11 cellular contexts compared by ENCODE assay signal in genomic region chr4:25937801-25938200, GRCh38. TPM values are rescaled to one million over a fixed set of nuclear protein-coding genes. Genes with fewer than 3 reads are reported as not detected.
DNase-seq lines count a peak whose midpoint lies in the region; ATAC-seq and TF ChIP-seq lines count a peak whose summit lies in the region.
"Had no signal": no experiment of that assay in that cellular context is flagged by ENCODE, and none has a peak within 500 bp of the region (broad histone marks: within the 10 kb centered on the region; RNA-seq: fewer than 3 reads in every experiment).

No MANE protein-coding gene starts in this region.

- peaks cover 1% of the 10 kb centered on the region for H3K36me3 Mint-ChIP-seq in activated CD8-positive, alpha-beta T cell treated with anti-CD3 and anti-CD28 coated beads for 36 hours (ENCODE audit: low read depth)

- peak; percentile 7 for ATAC-seq in GM19351 (IDR thresholded peaks at IDR 0.05; ENCODE audit: unreplicated experiment)
- ATAC-seq in activated CD8-positive, alpha-beta T cell treated with anti-CD3 and anti-CD28 coated beads for 36 hours, result no peak
- no peak for ATAC-seq in HG02973 (IDR thresholded peaks at IDR 0.05; ENCODE audit: unreplicated experiment)

- peak; percentile 48 for DNase-seq in AG08396 (ENCODE audit: low spot score)
- no peak for DNase-seq in activated CD8-positive, alpha-beta T cell treated with anti-CD3 and anti-CD28 coated beads for 36 hours
- DNase-seq in foreskin fibroblast, result peak; percentile 34 to 64
- no peak for DNase-seq in thyroid gland
- no peak for DNase-seq in stimulated activated CD8-positive, alpha-beta memory T cell treated with anti-CD3 and anti-CD28 coated beads, Interleukin-4, amount 100 ng/mL, for 48 hours
- no peak for DNase-seq in NCI-H510A treated with DMSO at 0.1 percent for 48 hours (lab: John Stamatoyannopoulos, UW)
- DNase-seq: NCI-H748 treated with DMSO at 0.1 percent for 48 hours had no signal

- H3K4me3 Mint-ChIP-seq in activated CD8-positive, alpha-beta T cell treated with anti-CD3 and anti-CD28 coated beads for 36 hours, result peak overlapping the region; percentile 11
- H3K4me3 Mint-ChIP-seq: CD14-positive monocyte had no signal

- H3K4me1 ChIP-seq in thyroid gland, result no peaks in the 10 kb centered on the region
- H3K4me1 ChIP-seq: prostate gland had no signal

- no peaks in the 10 kb centered on the region for H3K36me3 ChIP-seq in thyroid gland
- H3K36me3 ChIP-seq: prostate gland had no signal

- POLR2A ChIA-PET in activated CD8-positive, alpha-beta T cell treated with anti-CD3 and anti-CD28 coated beads for 36 hours (lab: Charles Lee), result no interaction called here

- peaks cover 1% of the 10 kb centered on the region for H3K9me3 Mint-ChIP-seq in activated CD8-positive, alpha-beta T cell treated with anti-CD3 and anti-CD28 coated beads for 36 hours

- CTCF ChIA-PET in activated CD8-positive, alpha-beta T cell treated with anti-CD3 and anti-CD28 coated beads for 36 hours (lab: Charles Lee), result interaction anchor here (0.7 to 3.0 kb wide), 3 partner anchors 9 to 522 kb away, joined by 3 to 16 read pairs (median 3); no protein-coding TSS in a partner anchor

- WGBS in thyroid gland, 2 donors, result 57 to 85% methylated on average over 1 of the region's 1 CpG

- H3K27me3 Mint-ChIP-seq in activated CD8-positive, alpha-beta T cell treated with anti-CD3 and anti-CD28 coated beads for 36 hours, result peaks cover 19% of the 10 kb centered on the region

- no peak for TF ChIP-seq POLR2A in thyroid gland (IDR thresholded peaks at IDR 0.05)

- peak overlapping the region; percentile 82 for H3K27ac Mint-ChIP-seq in activated CD8-positive, alpha-beta T cell treated with anti-CD3 and anti-CD28 coated beads for 36 hours
- H3K27ac Mint-ChIP-seq: CD14-positive monocyte had no signal

- peak overlapping the region in 1 of 2 donors; percentile 35 for H3K4me3 ChIP-seq in foreskin fibroblast (ENCODE audit: low read depth in 1 of 2, low read length in 2 of 2)
- H3K4me3 ChIP-seq in thyroid gland (replicated peaks in 1 of 3), result no peak overlapping the region
- H3K4me3 ChIP-seq: prostate gland had no signal

- peaks cover 19% of the 10 kb centered on the region for H3K4me1 Mint-ChIP-seq in activated CD8-positive, alpha-beta T cell treated with anti-CD3 and anti-CD28 coated beads for 36 hours (ENCODE audit: low read depth)

- no peak overlapping the region for H3K27ac ChIP-seq in thyroid gland
- H3K27ac ChIP-seq: prostate gland had no signal

- intact Hi-C loops in activated CD8-positive, alpha-beta T cell treated with anti-CD3 and anti-CD28 coated beads for 36 hours (cut with micrococcal nuclease), result loop anchor here (2.0 kb wide), 1 partner anchor 23 kb away; the partner anchor contains the start of gene SMIM20
- intact Hi-C loops in thyroid gland (cut with DNase I), result no loop called here

- no peaks in the 10 kb centered on the region for H3K9me3 ChIP-seq in thyroid gland
- H3K9me3 ChIP-seq: prostate gland had no signal

- TF ChIP-seq CTCF in activated CD8-positive, alpha-beta T cell treated with anti-CD3 and anti-CD28 coated beads for 36 hours (IDR thresholded peaks at IDR 0.05), result no peak
- TF ChIP-seq CTCF in foreskin fibroblast (IDR thresholded peaks at IDR 0.05; ENCODE audit: low read depth, low read length) (no peak), thyroid gland (IDR thresholded peaks at IDR 0.05) (no peak)

- H3K27me3 ChIP-seq in thyroid gland, result no peaks in the 10 kb centered on the region

RNA-seq across cellular contexts. Expression of gene SMIM20, which starts 23.8 kb away (rescaled TPM):
- 10 to 100 TPM; 21.3 to 26.9 TPM for total RNA-seq in activated CD8-positive, alpha-beta T cell treated with anti-CD3 and anti-CD28 coated beads for 36 hours
- total RNA-seq in thyroid gland, result 10 to 100 TPM; 23.0 to 53.2 (median 34.6) TPM

Comparison
In these comparisons a context has a peak if more than half of its experiments do, and no peak if none do; other contexts are left out.
1. DNase-seq: peak in AG08396 (single experiment) and foreskin fibroblast (2 of 2); none in activated CD8-positive, alpha-beta T cell treated with anti-CD3 and anti-CD28 coated beads for 36 hours (single experiment), thyroid gland (0 of 2), stimulated activated CD8-positive, alpha-beta memory T cell treated with anti-CD3 and anti-CD28 coated beads, Interleukin-4, amount 100 ng/mL, for 48 hours (single experiment) and NCI-H510A treated with DMSO at 0.1 percent for 48 hours (single experiment).